Comparison of ENCODE assay signal across 34 cellular contexts in the genomic region with DNA sequence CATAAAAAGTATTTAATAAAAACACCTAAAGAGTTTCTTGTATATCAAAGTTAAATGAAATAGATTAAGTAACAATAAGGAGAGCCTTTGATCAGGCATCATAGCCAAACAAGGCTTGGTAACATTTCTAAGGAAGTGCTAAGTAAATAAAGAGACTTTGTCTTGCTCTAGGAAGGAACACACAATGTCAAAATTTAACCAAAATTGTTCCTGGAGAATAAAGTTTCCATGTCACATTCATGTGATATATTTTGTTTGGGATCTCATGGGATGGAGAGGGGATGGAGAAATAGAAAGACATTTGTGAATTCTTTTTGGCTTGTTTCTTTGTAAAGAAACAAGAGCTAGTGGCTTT.
"Had no signal": no experiment of that assay in that cellular context is flagged by ENCODE, and none has a peak within 500 bp of the region (broad histone marks: within the 10 kb centered on the region; RNA-seq: fewer than 3 reads in every experiment).

No MANE protein-coding gene starts in this region.

- H3K36me3 ChIP-seq: MG63 had no signal

- H3K9me3 ChIP-seq: MG63 had no signal

- H3K27ac ChIP-seq: KMS-11 had no signal

- H3K4me3 ChIP-seq: MG63 had no signal

- H3K9ac ChIP-seq: KMS-11 had no signal

- DNase-seq: Karpas-422, Kasumi-1, MG63, MM.1S, MV-4-11, NCI-H1048, NCI-H1092, NCI-H1092 treated with DMSO at 0.1 percent for 48 hours, NCI-H1105, NCI-H1105 treated with DMSO at 0.1 percent for 48 hours, NCI-H1417, NCI-H1417 treated with DMSO at 0.1 percent for 48 hours, NCI-H1436, NCI-H1436 treated with DMSO at 0.1 percent for 48 hours, NCI-H146, NCI-H1694, NCI-H1694 treated with DMSO at 0.1 percent for 48 hours, NCI-H187, NCI-H187 treated with DMSO at 0.1 percent for 48 hours, NCI-H1930, NCI-H2029, NCI-H2029 treated with DMSO at 0.1 percent for 48 hours, NCI-H2081, NCI-H2081 treated with DMSO at 0.1 percent for 48 hours, NCI-H2107, NCI-H2171, NCI-H2171 treated with DMSO at 0.1 percent for 48 hours, NCI-H2227 treated with DMSO at 0.1 percent for 48 hours, NCI-H226, NCI-H345, NCI-H446, NCI-H446 treated with DMSO at 0.1 percent for 48 hours, NCI-H510A had no signal

- H3K4me2 ChIP-seq: KMS-11 had no signal

- H3K27me3 ChIP-seq: MG63 had no signal
